In the genomic region with DNA sequence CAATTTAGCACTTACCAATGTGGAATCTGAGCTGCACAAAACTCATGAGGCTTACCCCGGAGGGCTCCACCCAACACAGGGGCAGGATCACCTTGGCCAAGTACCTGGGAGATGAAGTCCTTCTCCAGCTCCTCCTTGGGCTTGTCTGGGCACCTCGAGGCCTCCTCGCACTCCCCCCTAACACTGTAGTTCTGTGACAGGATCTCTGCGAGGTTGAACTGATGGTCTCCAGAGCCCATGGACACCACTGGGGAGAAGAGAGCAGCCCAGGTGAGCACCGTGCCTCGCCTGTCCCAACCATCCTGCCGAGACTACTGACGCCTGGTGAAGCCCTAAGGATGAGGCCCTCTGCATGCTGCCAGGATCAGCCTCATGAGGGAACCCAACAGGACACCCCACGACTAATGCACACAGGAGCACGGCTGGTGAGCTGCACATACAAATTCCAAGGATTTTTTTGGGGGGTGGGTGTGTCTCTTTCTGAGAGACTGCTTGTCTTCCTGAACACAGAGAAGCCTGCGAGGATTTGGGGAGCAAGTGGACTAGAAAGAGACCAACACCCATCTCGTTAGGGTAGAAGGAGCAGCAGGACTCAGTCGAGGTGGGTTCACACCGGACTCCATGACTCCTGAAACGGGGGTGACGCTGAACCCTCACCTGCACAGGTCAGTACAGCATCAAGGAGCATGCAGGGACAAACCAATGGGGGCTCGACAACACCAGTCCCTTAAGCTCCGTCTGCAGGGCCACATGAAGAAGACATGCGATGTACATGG, we compare ENCODE assay signal across 18 cellular contexts.
"Had no signal": no experiment of that assay in that cellular context is flagged by ENCODE, and none has a peak within 500 bp of the region (broad histone marks: within the 10 kb centered on the region; RNA-seq: fewer than 3 reads in every experiment).

No MANE protein-coding gene starts in this region.

- ATAC-seq: activated CD4-positive, alpha-beta T cell treated with anti-CD3 and anti-CD28 coated beads for 36 hours; activated naive CD8-positive, alpha-beta T cell treated with anti-CD3 and anti-CD28 coated beads, Interleukin-2, amount 50 U/mL, for 24 hours; natural killer cell; stimulated activated naive CD8-positive, alpha-beta T cell treated with anti-CD3 and anti-CD28 coated beads, Interleukin-15, amount 100 ng/mL, for 72 hours had no signal

- H3K4me3 Mint-ChIP-seq: activated CD4-positive, alpha-beta memory T cell treated with anti-CD3 and anti-CD28 coated beads for 36 hours; activated CD4-positive, alpha-beta T cell treated with anti-CD3 and anti-CD28 coated beads for 36 hours; activated naive CD4-positive, alpha-beta T cell treated with anti-CD3 and anti-CD28 coated beads, Interleukin-2, amount 10 ng/mL, durations not matched to agents 7 days and 5 days; activated naive CD8-positive, alpha-beta T cell treated with anti-CD3 and anti-CD28 coated beads, Interleukin-2, amount 50 U/mL, for 24 hours; immature natural killer cell; natural killer cell; stimulated activated naive CD8-positive, alpha-beta T cell treated with anti-CD3 and anti-CD28 coated beads, Interleukin-15, amount 100 ng/mL, for 72 hours; T-helper 2 cell treated with Interferon-gamma antibody and Interleukin-4, amounts not matched to agents 5 μg/mL and 100 μg/mL, for 36 hours had no signal

- FAIRE-seq: endothelial cell of umbilical vein, TTC549 had no signal

- H3K27ac ChIP-seq: esophagus squamous epithelium, thoracic aorta had no signal

- DNase-seq: activated CD4-positive, alpha-beta memory T cell treated with anti-CD3 and anti-CD28 coated beads for 36 hours; activated CD4-positive, alpha-beta T cell treated with anti-CD3 and anti-CD28 coated beads for 36 hours; activated naive CD4-positive, alpha-beta T cell treated with anti-CD3 and anti-CD28 coated beads, Interleukin-2, amount 10 ng/mL, durations not matched to agents 7 days and 5 days; activated naive CD8-positive, alpha-beta T cell treated with anti-CD3 and anti-CD28 coated beads, Interleukin-2, amount 50 U/mL, for 24 hours; anterior cingulate cortex; effector CD4-positive, alpha-beta T cell; esophagus squamous epithelium; immature natural killer cell; mesendoderm; natural killer cell; retina; stimulated activated CD4-positive, alpha-beta T cell treated with anti-CD3 and anti-CD28 coated beads, Interleukin-15, amount 100 ng/mL, for 24 hours; stimulated activated CD4-positive, alpha-beta T cell treated with anti-CD3 and anti-CD28 coated beads, Interleukin-4, amount 100 ng/mL, for 1 hour; stimulated activated naive CD8-positive, alpha-beta T cell treated with anti-CD3 and anti-CD28 coated beads, Interleukin-15, amount 100 ng/mL, for 72 hours had no signal

- H3K4me3 ChIP-seq: esophagus squamous epithelium, thoracic aorta had no signal

- H3K9me3 Mint-ChIP-seq: immature natural killer cell; natural killer cell; T-helper 2 cell treated with Interferon-gamma antibody and Interleukin-4, amounts not matched to agents 5 μg/mL and 100 μg/mL, for 36 hours had no signal

- H3K4me1 ChIP-seq: esophagus squamous epithelium had no signal

- H3K27me3 Mint-ChIP-seq: activated CD4-positive, alpha-beta memory T cell treated with anti-CD3 and anti-CD28 coated beads for 36 hours; activated CD4-positive, alpha-beta T cell treated with anti-CD3 and anti-CD28 coated beads for 36 hours; activated naive CD4-positive, alpha-beta T cell treated with anti-CD3 and anti-CD28 coated beads, Interleukin-2, amount 10 ng/mL, durations not matched to agents 7 days and 5 days; activated naive CD8-positive, alpha-beta T cell treated with anti-CD3 and anti-CD28 coated beads, Interleukin-2, amount 50 U/mL, for 24 hours; stimulated activated naive CD8-positive, alpha-beta T cell treated with anti-CD3 and anti-CD28 coated beads, Interleukin-15, amount 100 ng/mL, for 72 hours had no signal

- H3K27ac Mint-ChIP-seq: activated CD4-positive, alpha-beta memory T cell treated with anti-CD3 and anti-CD28 coated beads for 36 hours; activated CD4-positive, alpha-beta T cell treated with anti-CD3 and anti-CD28 coated beads for 36 hours; activated naive CD4-positive, alpha-beta T cell treated with anti-CD3 and anti-CD28 coated beads, Interleukin-2, amount 10 ng/mL, durations not matched to agents 7 days and 5 days; activated naive CD8-positive, alpha-beta T cell treated with anti-CD3 and anti-CD28 coated beads, Interleukin-2, amount 50 U/mL, for 24 hours; natural killer cell; T-helper 2 cell treated with Interferon-gamma antibody and Interleukin-4, amounts not matched to agents 5 μg/mL and 100 μg/mL, for 36 hours had no signal

- H3K27me3 ChIP-seq: esophagus squamous epithelium had no signal
